38 cellular contexts compared by ENCODE assay signal in the genomic region with DNA sequence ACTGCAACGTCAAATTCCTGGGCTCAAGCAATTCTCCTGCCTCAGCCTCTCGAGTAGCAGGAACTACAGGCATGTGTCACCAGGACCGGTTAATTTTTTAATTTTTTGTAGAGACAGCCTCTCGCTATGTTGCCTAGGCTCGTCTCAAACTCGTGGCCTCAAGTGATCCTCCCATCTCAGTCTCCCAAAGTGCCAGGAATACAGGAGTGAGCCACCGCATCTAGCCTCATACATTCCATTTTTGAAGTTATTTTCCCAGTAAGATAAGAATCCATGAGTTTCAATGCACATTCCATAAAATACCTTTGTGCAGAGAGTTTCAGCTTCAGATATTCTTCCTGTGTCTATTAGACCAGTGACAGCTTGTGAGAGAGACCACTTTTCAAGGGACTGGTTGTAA.
"Had no signal": no experiment of that assay in that cellular context is flagged by ENCODE, and none has a peak within 500 bp of the region (broad histone marks: within the 10 kb centered on the region; RNA-seq: fewer than 3 reads in every experiment).

No MANE protein-coding gene starts in this region.

- H3K27ac ChIP-seq: adrenal gland, ascending aorta, body of pancreas, brain microvascular endothelial cell, breast epithelium, cardiac muscle cell had no signal

- H3K27me3 Mint-ChIP-seq: activated naive CD4-positive, alpha-beta T cell treated with anti-CD3 and anti-CD28 coated beads, Interleukin-2, amount 10 ng/mL, durations not matched to agents 7 days and 5 days; activated naive CD4-positive, alpha-beta T cell treated with anti-CD3 and anti-CD28 coated beads, Interleukin-2, amount 50 U/mL, for 24 hours; activated naive CD8-positive, alpha-beta T cell; activated naive CD8-positive, alpha-beta T cell treated with anti-CD3 and anti-CD28 coated beads for 36 hours; activated naive CD8-positive, alpha-beta T cell treated with anti-CD3 and anti-CD28 coated beads, Interleukin-2, amount 10 ng/mL, durations not matched to agents 7 days and 5 days; activated naive CD8-positive, alpha-beta T cell treated with anti-CD3 and anti-CD28 coated beads, Interleukin-2, amount 50 U/mL, for 24 hours; activated T-cell treated with anti-CD3 and anti-CD28 coated beads, Interleukin-2, amount 50 U/mL, for 24 hours; activated T-helper 17 cell treated with anti-CD3 and anti-CD28 coated beads, Interleukin-2, amount 50 U/mL, for 72 hours; brain; central memory CD8-positive, alpha-beta T cell had no signal

- H3K4me1 ChIP-seq: adrenal gland, ascending aorta, body of pancreas, breast epithelium had no signal

- H3K4me3 Mint-ChIP-seq: activated naive CD4-positive, alpha-beta T cell treated with anti-CD3 and anti-CD28 coated beads for 36 hours; activated naive CD4-positive, alpha-beta T cell treated with anti-CD3 and anti-CD28 coated beads, Interleukin-2, amount 10 ng/mL, durations not matched to agents 7 days and 5 days; activated naive CD4-positive, alpha-beta T cell treated with anti-CD3 and anti-CD28 coated beads, Interleukin-2, amount 50 U/mL, for 24 hours; activated naive CD8-positive, alpha-beta T cell; activated naive CD8-positive, alpha-beta T cell treated with anti-CD3 and anti-CD28 coated beads for 36 hours; activated naive CD8-positive, alpha-beta T cell treated with anti-CD3 and anti-CD28 coated beads, Interleukin-2, amount 10 ng/mL, durations not matched to agents 7 days and 5 days; activated naive CD8-positive, alpha-beta T cell treated with anti-CD3 and anti-CD28 coated beads, Interleukin-2, amount 50 U/mL, for 24 hours; activated T-cell treated with anti-CD3 and anti-CD28 coated beads, Interleukin-2, amount 50 U/mL, for 24 hours; activated T-cell treated with anti-CD3 and anti-CD28 coated beads, Interleukin-2, amount 50 U/mL, for 4 hours; activated T-cell treated with anti-CD3 and anti-CD28 coated beads, Interleukin-2, amount 50 U/mL, for 72 hours; activated T-helper 1 cell treated with anti-CD3 and anti-CD28 coated beads, Interleukin-12 subunit alpha, Interleukin-12 subunit beta, Interleukin-2, Interleukin-4 antibody, amounts not matched to agents 30 ng/mL and 10 ng/mL and 1 ng/mL, durations not matched to agents 14 hours and 24 hours and 36 hours; activated T-helper 17 cell treated with anti-CD3 and anti-CD28 coated beads, Interleukin-2, amount 50 U/mL, for 72 hours; brain; central memory CD8-positive, alpha-beta T cell had no signal

- H3K27ac Mint-ChIP-seq: activated naive CD4-positive, alpha-beta T cell treated with anti-CD3 and anti-CD28 coated beads for 36 hours; activated naive CD4-positive, alpha-beta T cell treated with anti-CD3 and anti-CD28 coated beads, Interleukin-2, amount 10 ng/mL, durations not matched to agents 7 days and 5 days; activated naive CD4-positive, alpha-beta T cell treated with anti-CD3 and anti-CD28 coated beads, Interleukin-2, amount 50 U/mL, for 24 hours; activated naive CD4-positive, alpha-beta T cell treated with anti-CD3 and anti-CD28 coated beads, Interleukin-2, amount 50 U/mL, for 72 hours; activated naive CD8-positive, alpha-beta T cell; activated naive CD8-positive, alpha-beta T cell treated with anti-CD3 and anti-CD28 coated beads for 36 hours; activated naive CD8-positive, alpha-beta T cell treated with anti-CD3 and anti-CD28 coated beads, Interleukin-2, amount 10 ng/mL, durations not matched to agents 7 days and 5 days; activated naive CD8-positive, alpha-beta T cell treated with anti-CD3 and anti-CD28 coated beads, Interleukin-2, amount 50 U/mL, for 24 hours; activated T-cell treated with anti-CD3 and anti-CD28 coated beads, Interleukin-2, amount 50 U/mL, for 24 hours; activated T-cell treated with anti-CD3 and anti-CD28 coated beads, Interleukin-2, amount 50 U/mL, for 72 hours; activated T-helper 1 cell treated with anti-CD3 and anti-CD28 coated beads, Interleukin-12 subunit alpha, Interleukin-12 subunit beta, Interleukin-2, Interleukin-4 antibody, amounts not matched to agents 30 ng/mL and 10 ng/mL and 1 ng/mL, durations not matched to agents 14 hours and 24 hours and 36 hours; activated T-helper 17 cell treated with anti-CD3 and anti-CD28 coated beads, Interleukin-2, amount 50 U/mL, for 72 hours; activated T-helper 2 cell treated with anti-CD3 and anti-CD28 coated beads, Interferon-gamma antibody, Interleukin-2, Interleukin-4, amounts not matched to agents 10 μg/mL and 5 μg/mL and 100 μg/mL, durations not matched to agents 14 hours and 24 hours and 36 hours; brain had no signal

- H3K9me3 ChIP-seq: body of pancreas had no signal

- H3K27me3 ChIP-seq: adrenal gland, ascending aorta, body of pancreas, brain microvascular endothelial cell, breast epithelium, cardiac muscle cell had no signal

- H3K4me3 ChIP-seq: adrenal gland, ascending aorta, body of pancreas, breast epithelium, cardiac muscle cell had no signal

- H3K4me1 Mint-ChIP-seq: activated naive CD4-positive, alpha-beta T cell treated with anti-CD3 and anti-CD28 coated beads, Interleukin-2, amount 10 ng/mL, durations not matched to agents 7 days and 5 days; activated naive CD4-positive, alpha-beta T cell treated with anti-CD3 and anti-CD28 coated beads, Interleukin-2, amount 50 U/mL, for 24 hours; activated naive CD8-positive, alpha-beta T cell treated with anti-CD3 and anti-CD28 coated beads, Interleukin-2, amount 50 U/mL, for 24 hours; brain; central memory CD8-positive, alpha-beta T cell had no signal

- DNase-seq: activated effector memory CD4-positive, alpha-beta T cell treated with anti-CD3 and anti-CD28 coated beads, Interleukin-2, amount 50 U/mL, for 16 hours; activated effector memory CD4-positive, alpha-beta T cell treated with Interleukin-2 at 50 U/mL for 16 hours; activated gamma-delta T cell; activated gamma-delta T cell treated with Interleukin-2 at 50 U/mL for 16 hours; activated naive CD4-positive, alpha-beta T cell; activated naive CD4-positive, alpha-beta T cell treated with anti-CD3 and anti-CD28 coated beads for 36 hours; activated naive CD4-positive, alpha-beta T cell treated with anti-CD3 and anti-CD28 coated beads, Interleukin-2, amount 10 ng/mL, durations not matched to agents 7 days and 5 days; activated naive CD4-positive, alpha-beta T cell treated with anti-CD3 and anti-CD28 coated beads, Interleukin-2, amount 50 U/mL, for 16 hours; activated naive CD4-positive, alpha-beta T cell treated with Interleukin-2 at 50 U/mL for 16 hours; activated naive CD8-positive, alpha-beta T cell treated with anti-CD3 and anti-CD28 coated beads for 36 hours; activated naive CD8-positive, alpha-beta T cell treated with anti-CD3 and anti-CD28 coated beads, Interleukin-2, amount 10 ng/mL, durations not matched to agents 7 days and 5 days; activated naive CD8-positive, alpha-beta T cell treated with anti-CD3 and anti-CD28 coated beads, Interleukin-2, amount 50 U/mL, for 24 hours; activated T-cell treated with anti-CD3 and anti-CD28 coated beads, Interleukin-2, amount 50 U/mL, for 1 hour; activated T-cell treated with anti-CD3 and anti-CD28 coated beads, Interleukin-2, amount 50 U/mL, for 24 hours; activated T-cell treated with anti-CD3 and anti-CD28 coated beads, Interleukin-2, amount 50 U/mL, for 4 hours; activated T-cell treated with anti-CD3 and anti-CD28 coated beads, Interleukin-2, amount 50 U/mL, for 48 hours; activated T-cell treated with anti-CD3 and anti-CD28 coated beads, Interleukin-2, amount 50 U/mL, for 72 hours; adrenal gland; amniotic stem cell; amygdala; anterior cingulate cortex; aorta; body of pancreas; brain microvascular endothelial cell; caudate nucleus; central memory CD4-positive, alpha-beta T cell; cerebellar nuclear complex had no signal
